Comparison of ENCODE assay signal across 1 cellular context in the genomic region with DNA sequence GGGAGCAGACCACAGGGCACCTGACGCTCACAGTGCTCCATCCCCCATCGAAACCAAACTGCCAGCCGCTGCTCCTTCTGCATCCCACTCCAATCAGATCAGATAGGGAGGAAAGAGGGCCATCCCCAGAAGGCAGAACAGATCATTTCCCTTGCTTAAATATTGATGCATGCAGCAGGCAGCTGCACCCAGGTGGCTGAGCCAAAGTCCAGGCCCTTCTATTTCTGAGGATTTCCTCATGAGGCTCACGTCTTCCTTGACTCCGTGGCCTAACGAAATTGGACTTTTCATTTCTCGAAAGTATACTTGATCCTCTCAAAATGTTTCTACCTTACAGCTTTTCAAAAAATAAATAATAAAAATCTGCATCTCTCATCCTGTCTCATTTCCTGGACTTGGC.
TF ChIP-seq lines count a peak whose summit lies in the region.

No MANE protein-coding gene starts in this region.

TF ChIP-seq in GM23338, 12 proteins besides CTCF, POLR2A, EP300 and RAD21 (continued from another document):
- TF ChIP-seq, protein P1, sequence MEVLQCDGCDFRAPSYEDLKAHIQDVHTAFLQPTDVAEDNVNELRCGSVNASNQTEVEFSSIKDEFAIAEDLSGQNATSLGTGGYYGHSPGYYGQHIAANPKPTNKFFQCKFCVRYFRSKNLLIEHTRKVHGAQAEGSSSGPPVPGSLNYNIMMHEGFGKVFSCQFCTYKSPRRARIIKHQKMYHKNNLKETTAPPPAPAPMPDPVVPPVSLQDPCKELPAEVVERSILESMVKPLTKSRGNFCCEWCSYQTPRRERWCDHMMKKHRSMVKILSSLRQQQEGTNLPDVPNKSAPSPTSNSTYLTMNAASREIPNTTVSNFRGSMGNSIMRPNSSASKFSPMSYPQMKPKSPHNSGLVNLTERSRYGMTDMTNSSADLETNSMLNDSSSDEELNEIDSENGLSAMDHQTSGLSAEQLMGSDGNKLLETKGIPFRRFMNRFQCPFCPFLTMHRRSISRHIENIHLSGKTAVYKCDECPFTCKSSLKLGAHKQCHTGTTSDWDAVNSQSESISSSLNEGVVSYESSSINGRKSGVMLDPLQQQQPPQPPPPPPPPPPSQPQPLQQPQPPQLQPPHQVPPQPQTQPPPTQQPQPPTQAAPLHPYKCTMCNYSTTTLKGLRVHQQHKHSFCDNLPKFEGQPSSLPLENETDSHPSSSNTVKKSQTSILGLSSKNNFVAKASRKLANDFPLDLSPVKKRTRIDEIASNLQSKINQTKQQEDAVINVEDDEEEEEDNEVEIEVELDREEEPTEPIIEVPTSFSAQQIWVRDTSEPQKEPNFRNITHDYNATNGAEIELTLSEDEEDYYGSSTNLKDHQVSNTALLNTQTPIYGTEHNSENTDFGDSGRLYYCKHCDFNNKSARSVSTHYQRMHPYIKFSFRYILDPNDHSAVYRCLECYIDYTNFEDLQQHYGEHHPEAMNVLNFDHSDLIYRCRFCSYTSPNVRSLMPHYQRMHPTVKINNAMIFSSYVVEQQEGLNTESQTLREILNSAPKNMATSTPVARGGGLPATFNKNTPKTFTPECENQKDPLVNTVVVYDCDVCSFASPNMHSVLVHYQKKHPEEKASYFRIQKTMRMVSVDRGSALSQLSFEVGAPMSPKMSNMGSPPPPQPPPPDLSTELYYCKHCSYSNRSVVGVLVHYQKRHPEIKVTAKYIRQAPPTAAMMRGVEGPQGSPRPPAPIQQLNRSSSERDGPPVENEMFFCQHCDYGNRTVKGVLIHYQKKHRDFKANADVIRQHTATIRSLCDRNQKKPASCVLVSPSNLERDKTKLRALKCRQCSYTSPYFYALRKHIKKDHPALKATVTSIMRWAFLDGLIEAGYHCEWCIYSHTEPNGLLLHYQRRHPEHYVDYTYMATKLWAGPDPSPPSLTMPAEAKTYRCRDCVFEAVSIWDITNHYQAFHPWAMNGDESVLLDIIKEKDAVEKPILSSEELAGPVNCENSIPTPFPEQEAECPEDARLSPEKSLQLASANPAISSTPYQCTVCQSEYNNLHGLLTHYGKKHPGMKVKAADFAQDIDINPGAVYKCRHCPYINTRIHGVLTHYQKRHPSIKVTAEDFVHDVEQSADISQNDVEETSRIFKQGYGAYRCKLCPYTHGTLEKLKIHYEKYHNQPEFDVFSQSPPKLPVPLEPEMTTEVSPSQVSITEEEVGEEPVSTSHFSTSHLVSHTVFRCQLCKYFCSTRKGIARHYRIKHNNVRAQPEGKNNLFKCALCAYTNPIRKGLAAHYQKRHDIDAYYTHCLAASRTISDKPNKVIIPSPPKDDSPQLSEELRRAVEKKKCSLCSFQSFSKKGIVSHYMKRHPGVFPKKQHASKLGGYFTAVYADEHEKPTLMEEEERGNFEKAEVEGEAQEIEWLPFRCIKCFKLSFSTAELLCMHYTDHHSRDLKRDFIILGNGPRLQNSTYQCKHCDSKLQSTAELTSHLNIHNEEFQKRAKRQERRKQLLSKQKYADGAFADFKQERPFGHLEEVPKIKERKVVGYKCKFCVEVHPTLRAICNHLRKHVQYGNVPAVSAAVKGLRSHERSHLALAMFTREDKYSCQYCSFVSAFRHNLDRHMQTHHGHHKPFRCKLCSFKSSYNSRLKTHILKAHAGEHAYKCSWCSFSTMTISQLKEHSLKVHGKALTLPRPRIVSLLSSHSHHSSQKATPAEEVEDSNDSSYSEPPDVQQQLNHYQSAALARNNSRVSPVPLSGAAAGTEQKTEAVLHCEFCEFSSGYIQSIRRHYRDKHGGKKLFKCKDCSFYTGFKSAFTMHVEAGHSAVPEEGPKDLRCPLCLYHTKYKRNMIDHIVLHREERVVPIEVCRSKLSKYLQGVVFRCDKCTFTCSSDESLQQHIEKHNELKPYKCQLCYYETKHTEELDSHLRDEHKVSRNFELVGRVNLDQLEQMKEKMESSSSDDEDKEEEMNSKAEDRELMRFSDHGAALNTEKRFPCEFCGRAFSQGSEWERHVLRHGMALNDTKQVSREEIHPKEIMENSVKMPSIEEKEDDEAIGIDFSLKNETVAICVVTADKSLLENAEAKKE (CRISPR knock-in tag; IDR thresholded peaks at IDR 0.05): no peak
- no peak for TF ChIP-seq EZH2 (IDR thresholded peaks at IDR 0.05; ENCODE audit: low read depth, unreplicated experiment)
- TF ChIP-seq CREB1 (CRISPR knock-in tag; IDR thresholded peaks at IDR 0.05; ENCODE audit: low read depth): no peak
- TF ChIP-seq NANOG (IDR thresholded peaks at IDR 0.05; ENCODE audit: borderline replicate concordance): no peak
- no peak for TF ChIP-seq JUNB (IDR thresholded peaks at IDR 0.05; ENCODE audit: unreplicated experiment)
- no peak for TF ChIP-seq EZH2phosphoT487 (IDR thresholded peaks at IDR 0.05; ENCODE audit: unreplicated experiment)
- TF ChIP-seq, protein P2, sequence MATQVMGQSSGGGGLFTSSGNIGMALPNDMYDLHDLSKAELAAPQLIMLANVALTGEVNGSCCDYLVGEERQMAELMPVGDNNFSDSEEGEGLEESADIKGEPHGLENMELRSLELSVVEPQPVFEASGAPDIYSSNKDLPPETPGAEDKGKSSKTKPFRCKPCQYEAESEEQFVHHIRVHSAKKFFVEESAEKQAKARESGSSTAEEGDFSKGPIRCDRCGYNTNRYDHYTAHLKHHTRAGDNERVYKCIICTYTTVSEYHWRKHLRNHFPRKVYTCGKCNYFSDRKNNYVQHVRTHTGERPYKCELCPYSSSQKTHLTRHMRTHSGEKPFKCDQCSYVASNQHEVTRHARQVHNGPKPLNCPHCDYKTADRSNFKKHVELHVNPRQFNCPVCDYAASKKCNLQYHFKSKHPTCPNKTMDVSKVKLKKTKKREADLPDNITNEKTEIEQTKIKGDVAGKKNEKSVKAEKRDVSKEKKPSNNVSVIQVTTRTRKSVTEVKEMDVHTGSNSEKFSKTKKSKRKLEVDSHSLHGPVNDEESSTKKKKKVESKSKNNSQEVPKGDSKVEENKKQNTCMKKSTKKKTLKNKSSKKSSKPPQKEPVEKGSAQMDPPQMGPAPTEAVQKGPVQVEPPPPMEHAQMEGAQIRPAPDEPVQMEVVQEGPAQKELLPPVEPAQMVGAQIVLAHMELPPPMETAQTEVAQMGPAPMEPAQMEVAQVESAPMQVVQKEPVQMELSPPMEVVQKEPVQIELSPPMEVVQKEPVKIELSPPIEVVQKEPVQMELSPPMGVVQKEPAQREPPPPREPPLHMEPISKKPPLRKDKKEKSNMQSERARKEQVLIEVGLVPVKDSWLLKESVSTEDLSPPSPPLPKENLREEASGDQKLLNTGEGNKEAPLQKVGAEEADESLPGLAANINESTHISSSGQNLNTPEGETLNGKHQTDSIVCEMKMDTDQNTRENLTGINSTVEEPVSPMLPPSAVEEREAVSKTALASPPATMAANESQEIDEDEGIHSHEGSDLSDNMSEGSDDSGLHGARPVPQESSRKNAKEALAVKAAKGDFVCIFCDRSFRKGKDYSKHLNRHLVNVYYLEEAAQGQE (IDR thresholded peaks at IDR 0.05; ENCODE audit: unreplicated experiment): no peak
- no peak for TF ChIP-seq ZNF331 (CRISPR knock-in tag; IDR thresholded peaks at IDR 0.05; ENCODE audit: low read depth)
- TF ChIP-seq POLR2AphosphoS5 (IDR thresholded peaks at IDR 0.05; ENCODE audit: low read depth): no peak
